In genomic region chr1:31924839-31925238, GRCh38 we compare ENCODE assay signal across 14 cellular contexts. TPM values are rescaled to one million over a fixed set of nuclear protein-coding genes. Genes with fewer than 3 reads are reported as not detected.
A peak's percentile ranks its signal among the peaks of the same experiment; 100 is the strongest.
DNase-seq lines count a peak whose midpoint lies in the region; ATAC-seq, FAIRE-seq and TF ChIP-seq lines count a peak whose summit lies in the region.
"Had no signal": no experiment of that assay in that cellular context is flagged by ENCODE, and none has a peak within 500 bp of the region (broad histone marks: within the 10 kb centered on the region; RNA-seq: fewer than 3 reads in every experiment).

No MANE protein-coding gene starts in this region.

- H3K79me1 ChIP-seq in IMR-90 (ENCODE audit: low read depth in 1 of 2, low read length in 2 of 2): peaks cover 0 to 27% of the 10 kb centered on the region in 2 experiments; a peak in 2 of 4 replicates

- H3K4me1 ChIP-seq in DOHH2 (ENCODE audit: control insufficient read depth, low read length) (peaks cover 79% of the 10 kb centered on the region), IMR-90 (ENCODE audit: control insufficient read depth, insufficient read depth, low read length) (peaks cover 11% of the 10 kb centered on the region), astrocyte (ENCODE audit: insufficient read depth, low read length) (peaks cover 5% of the 10 kb centered on the region), neutrophil (ENCODE audit: control insufficient read depth in 1 of 2, insufficient read depth in 1 of 2, low read depth in 1 of 2, low read length in 1 of 2) (peaks cover 93 to 94% of the 10 kb centered on the region in 2 experiments)

- no peak overlapping the region for H3K4ac ChIP-seq in IMR-90 (ENCODE audit: low read depth, low read length)

- H3K14ac ChIP-seq in IMR-90 (replicated peaks; ENCODE audit: low read depth, low read length): no peak overlapping the region

- H3K27ac ChIP-seq in DOHH2 (ENCODE audit: low read depth, low read length) (peak overlapping the region; percentile 87), IMR-90 (ENCODE audit: insufficient read depth, low read length) (no peak overlapping the region), astrocyte (ENCODE audit: low read depth, low read length) (no peak overlapping the region), neutrophil (peak overlapping the region; percentile 46)

- no peak overlapping the region for H3K23ac ChIP-seq in IMR-90 (ENCODE audit: low read depth, low read length)

- H4K8ac ChIP-seq in IMR-90 (ENCODE audit: low read depth in 2 of 2, low read length in 2 of 2): no peak overlapping the region

- no peak overlapping the region for H2BK120ac ChIP-seq in IMR-90 (ENCODE audit: low read depth, low read length)

- H3K79me2 ChIP-seq in DOHH2 (ENCODE audit: control insufficient read depth, low read length) (peaks cover 100% of the 10 kb centered on the region), astrocyte (ENCODE audit: insufficient read depth, low read length) (peaks cover 98% of the 10 kb centered on the region)

- H3K36me3 Mint-ChIP-seq in astrocyte (ENCODE audit: low read depth, unreplicated experiment): no peaks in the 10 kb centered on the region

- CTCF ChIA-PET in IMR-90 (lab: Yijun Ruan, JAX): interaction anchor here (0.8 to 1.2 kb wide), 2 partner anchors 9 to 39 kb away, joined by 3 read pairs; no protein-coding TSS in a partner anchor

- H2BK15ac ChIP-seq in IMR-90 (ENCODE audit: low read depth, low read length): no peak overlapping the region

- H3K56ac ChIP-seq in IMR-90 (ENCODE audit: extremely low read depth, insufficient read depth, low read length): no peak overlapping the region

- peaks cover 26% of the 10 kb centered on the region for H3F3A ChIP-seq in DOHH2 (ENCODE audit: control insufficient read depth, insufficient read depth)

- intact Hi-C loops in IMR-90 (cut with micrococcal nuclease): loop anchor here (5.0 kb wide), 1 partner anchor 37 kb away; no protein-coding TSS in a partner anchor

- TF ChIP-seq RAD21 in IMR-90 (IDR thresholded peaks at IDR 0.05; ENCODE audit: low read length): no peak

- H4K20me1 ChIP-seq in DOHH2 (ENCODE audit: control insufficient read depth, insufficient read depth, low read depth, low read length): peaks cover 27% of the 10 kb centered on the region
- peaks cover 97% of the 10 kb centered on the region for H4K20me1 ChIP-seq in IMR-90 (ENCODE audit: insufficient read depth, low read length)
- peaks cover 88% of the 10 kb centered on the region for H4K20me1 ChIP-seq in astrocyte (ENCODE audit: insufficient read depth, low read length)

- no peak overlapping the region for H3K27ac Mint-ChIP-seq in astrocyte (ENCODE audit: unreplicated experiment)

- no peak overlapping the region for H3K4me3 Mint-ChIP-seq in astrocyte (ENCODE audit: unreplicated experiment)

- no peak for FAIRE-seq in astrocyte (lab: Jason Lieb, UNC)
- FAIRE-seq: H1 had no signal

- no TSS peak for BruUV-seq in IMR-90 (replicated peaks; lab: Mats Ljungman, UMichigan)

- peak overlapping the region; percentile 70 for H3K4me2 ChIP-seq in DOHH2 (ENCODE audit: low read length)
- no peak overlapping the region; the same call in 1 of the 2 replicates for H3K4me2 ChIP-seq in IMR-90 (ENCODE audit: low read depth, low read length)
- peak overlapping the region; percentile 2 for H3K4me2 ChIP-seq in astrocyte (ENCODE audit: low read length)

- POLR2A ChIA-PET in IMR-90 (lab: Charles Lee; ENCODE audit: unreplicated experiment): interaction anchor here (0.5 to 0.6 kb wide), 2 partner anchors 12 to 54 kb away, joined by 4 to 5 read pairs; no protein-coding TSS in a partner anchor

- H4K5ac ChIP-seq in IMR-90 (ENCODE audit: low read depth, low read length): no peak overlapping the region

- H3K9me1 ChIP-seq in IMR-90 (ENCODE audit: insufficient read depth, low read length): peaks cover 9% of the 10 kb centered on the region

- no peak overlapping the region for H4K91ac ChIP-seq in IMR-90 (ENCODE audit: insufficient read depth, low read depth, low read length)

- H3K36me3 ChIP-seq in DOHH2 (ENCODE audit: control insufficient read depth, low read length) (peaks cover 66% of the 10 kb centered on the region), IMR-90 (ENCODE audit: control insufficient read depth, insufficient read depth, low read length) (0 out of 2 replicates have a peak, but pooled peaks cover 1% of the 10 kb centered on the region), astrocyte (ENCODE audit: insufficient read depth, low read length) (no peaks in the 10 kb centered on the region), neutrophil (no peaks in the 10 kb centered on the region)

- H3K9me2 ChIP-seq in DOHH2 (replicated peaks; ENCODE audit: control insufficient read depth, low read length): no peaks in the 10 kb centered on the region

- H3K18ac ChIP-seq in IMR-90 (ENCODE audit: low read depth, low read length): no peak overlapping the region

- DNase-seq in IMR-90: no peak
- DNase-seq in astrocyte (ENCODE audit: low read depth): no peak
- no peak for DNase-seq in hippocampal formation (lab: John Stamatoyannopoulos, UW)
- DNase-seq in cerebellum (ENCODE audit: low spot score): no peak
- DNase-seq: effector CD8-positive, alpha-beta T cell; EL; heart right ventricle; NCI-H1092 treated with DMSO at 0.1 percent for 48 hours; NCI-H82; stimulated activated CD4-positive, alpha-beta T cell treated with anti-CD3 and anti-CD28 coated beads, Interleukin-12 subunit alpha, Interleukin-12 subunit beta, amount 100 ng/mL, for 4 hours had no signal

- H3K27me3 ChIP-seq in DOHH2 (ENCODE audit: control insufficient read depth, low read length) (no peaks in the 10 kb centered on the region), IMR-90 (ENCODE audit: control insufficient read depth, insufficient read depth, low read length) (no peaks in the 10 kb centered on the region), astrocyte (ENCODE audit: insufficient read depth, low read length) (no peaks in the 10 kb centered on the region), neutrophil (no peaks in the 10 kb centered on the region)
- H3K27me3 ChIP-seq: heart right ventricle had no signal

- peaks cover 39% of the 10 kb centered on the region for H3K4me1 Mint-ChIP-seq in astrocyte (ENCODE audit: low read depth, unreplicated experiment)

- peak; percentile 21; the same call in 1 of the 2 replicates for ATAC-seq in IMR-90 (ENCODE audit: low read depth)
- no peak for ATAC-seq in HG03135 (IDR thresholded peaks at IDR 0.05; ENCODE audit: unreplicated experiment)

- no peaks in the 10 kb centered on the region for H3K9me3 ChIP-seq in DOHH2 (ENCODE audit: control insufficient read depth, insufficient read depth, low read length)
- no peaks in the 10 kb centered on the region for H3K9me3 ChIP-seq in IMR-90 (ENCODE audit: control insufficient read depth, insufficient read depth, low read length)
- no peaks in the 10 kb centered on the region for H3K9me3 ChIP-seq in astrocyte (ENCODE audit: insufficient read depth, low read depth, low read length)
- H3K9me3 ChIP-seq in neutrophil: no peaks in the 10 kb centered on the region
- H3K9me3 ChIP-seq: heart right ventricle had no signal

- H3K4me3 ChIP-seq in DOHH2 (ENCODE audit: low read length) (peak overlapping the region; percentile 43; the same call in 1 of the 2 replicates), IMR-90 (ENCODE audit: insufficient read depth, low read depth, low read length) (no peak overlapping the region), astrocyte (ENCODE audit: insufficient read depth, low read depth, low read length) (no peak overlapping the region), neutrophil (ENCODE audit: low read depth in 1 of 2, low read length in 1 of 2) (no peak overlapping the region)

- TF ChIP-seq CTCF in DOHH2 (IDR thresholded peaks at IDR 0.05; ENCODE audit: low read depth, low read length, poor library complexity, severe bottlenecking): no peak
- TF ChIP-seq CTCF in IMR-90 (conservative IDR thresholded peaks at IDR 0.05; ENCODE audit: low read depth, low read length): no peak
- no peak for TF ChIP-seq CTCF in astrocyte (IDR thresholded peaks at IDR 0.05; ENCODE audit: insufficient read depth, low read depth, low read length)
- TF ChIP-seq CTCF in neutrophil (IDR thresholded peaks at IDR 0.05): no peak

- no peak for TF ChIP-seq POLR2A in IMR-90 (IDR thresholded peaks at IDR 0.05; ENCODE audit: low read depth, low read length)

- in situ Hi-C loops in IMR-90 (cut with MboI; ENCODE audit: low sequenced_read_pairs): no loop called here

- dilution Hi-C loops in IMR-90 (cut with HindIII; ENCODE audit: low sequenced_read_pairs, unreplicated experiment): no loop called here

- peak overlapping the region; percentile 8 for H2BK5ac ChIP-seq in IMR-90 (ENCODE audit: low read depth, low read length, poor library complexity, severe bottlenecking)

- H2AK5ac ChIP-seq in IMR-90 (ENCODE audit: low read depth, low read length): no peak overlapping the region

- H3K9me3 Mint-ChIP-seq in astrocyte (ENCODE audit: unreplicated experiment): no peaks in the 10 kb centered on the region

- WGBS in IMR-90 (ENCODE audit: extremely low coverage in 2 of 2, insufficient read length in 1 of 2), 2 experiments: no CpG with 5 or more reads among the region's 1 CpG

- H3K27me3 Mint-ChIP-seq in astrocyte (ENCODE audit: low read depth, unreplicated experiment): no peaks in the 10 kb centered on the region

- no peak overlapping the region for H2AK9ac ChIP-seq in IMR-90 (replicated peaks; ENCODE audit: low read depth, low read length, poor library complexity)

- no peak overlapping the region for H3K9ac ChIP-seq in IMR-90 (ENCODE audit: low read depth, low read length)
- no peak overlapping the region for H3K9ac ChIP-seq in astrocyte (ENCODE audit: low read length)

- no peak overlapping the region for H2BK20ac ChIP-seq in IMR-90 (ENCODE audit: low read depth, low read length)

- H2AFZ ChIP-seq in IMR-90 (replicated peaks; ENCODE audit: low read length, poor library complexity): no peak overlapping the region
- no peak overlapping the region for H2AFZ ChIP-seq in astrocyte (ENCODE audit: low read depth, low read length)

TF ChIP-seq in IMR-90, 13 proteins besides CTCF, POLR2A, EP300 and RAD21:
- no peak for TF ChIP-seq CHD1 (IDR thresholded peaks at IDR 0.05; ENCODE audit: low read depth, low read length)
- no peak for TF ChIP-seq NFE2L2 (IDR thresholded peaks at IDR 0.05; ENCODE audit: low read depth, low read length)

RNA-seq across cellular contexts. Expression of gene PTP4A2, which starts 13.3 kb away (rescaled TPM):
- total RNA-seq in IMR-90 (2012; rRNA removed): 328 and 537 TPM in 2 replicates
- 99.8 and 135 TPM in 2 replicates for polyA plus RNA-seq in IMR-90 (2012; rRNA removed)
- 19.3 and 45.6 TPM in 2 replicates for polyA plus RNA-seq in IMR-90 (2012; cell fraction: cytosol; rRNA removed)
- polyA plus RNA-seq in IMR-90 (2012; cell fraction: nucleus; rRNA removed; ENCODE audit: low replicate concordance): 5.8 and 62.3 TPM in 2 replicates
- 260 and 271 TPM in 2 replicates for total RNA-seq in astrocyte
- 155 TPM for total RNA-seq in cerebellum

Comparison
In these comparisons a context has a peak if more than half of its experiments do, and no peak if none do; other contexts are left out.
1. H3K27ac ChIP-seq: peak in DOHH2 (single experiment) and neutrophil (single experiment); none in IMR-90 (single experiment) and astrocyte (single experiment).